In the genomic region with DNA sequence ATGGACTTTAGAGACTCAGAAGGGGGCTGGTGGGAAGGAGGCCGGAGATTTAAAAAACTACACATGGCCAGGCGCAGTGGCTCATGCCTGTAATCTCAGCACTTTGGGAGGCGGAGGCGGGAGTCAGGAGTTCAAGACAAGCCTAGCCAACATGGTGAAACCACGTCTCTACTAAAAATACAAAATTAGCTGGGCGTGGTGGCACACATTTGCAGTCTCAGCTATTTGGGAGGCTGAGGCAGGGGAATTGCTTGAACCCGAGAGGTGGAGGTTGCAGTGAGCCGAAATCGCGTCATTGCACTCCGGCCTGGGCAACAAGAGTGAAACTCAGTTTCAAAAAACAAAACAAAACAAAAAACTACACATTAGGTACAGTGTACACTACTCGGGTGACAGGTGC, we compare ENCODE assay signal across 8 cellular contexts.
DNase-seq lines count a peak whose midpoint lies in the region; ATAC-seq and TF ChIP-seq lines count a peak whose summit lies in the region.
"Not testable (repeated sequence)": the region's sequence is repeated elsewhere in the genome, so short reads cannot be mapped to it uniquely, and the experiment has no call there.

No MANE protein-coding gene starts in this region.

- not testable (repeated sequence) for H3K14ac ChIP-seq in trophoblast cell (ENCODE audit: low read length)

- not testable (repeated sequence) for H4K91ac ChIP-seq in trophoblast cell (ENCODE audit: low read depth, low read length)

- H3K4me3 ChIP-seq in DND-41 (ENCODE audit: low read depth in 1 of 2, low read length in 2 of 2) (peak overlapping the region in 1 of 2 experiments; percentile 89; a peak in 2 of 4 replicates), OCI-LY1 (ENCODE audit: low read depth, low read length, poor library complexity, severe bottlenecking) (peak overlapping the region; percentile 83), fibroblast of mammary gland (ENCODE audit: control insufficient read depth, low read depth, low read length) (peak overlapping the region; percentile 88), mucosa of rectum (ENCODE audit: low read length in 2 of 2) (peak overlapping the region; percentile 13 to 98)
- H3K4me3 ChIP-seq in trophoblast cell (ENCODE audit: low read depth, low read length) = not testable (repeated sequence)

- no CpG with 5 or more reads among the region's 12 CpGs for WGBS in trophoblast cell (ENCODE audit: extremely low coverage, insufficient coverage, insufficient read length)

- H4K8ac ChIP-seq in trophoblast cell (ENCODE audit: low read depth, low read length) = not testable (repeated sequence)

- not testable (repeated sequence) for ATAC-seq in DND-41 (ENCODE audit: insufficient read depth, low read depth)

- peaks cover 37% of the 10 kb centered on the region for H3K79me2 ChIP-seq in DND-41 (ENCODE audit: insufficient read depth, low read length)
- H3K79me2 ChIP-seq in OCI-LY1 (ENCODE audit: insufficient read depth, low read length); trophoblast cell (ENCODE audit: control insufficient read depth, insufficient read depth, low read length, poor library complexity): not testable (repeated sequence)

- H3K9me3 ChIP-seq in DND-41 (ENCODE audit: insufficient read depth, low read length, severe bottlenecking); OCI-LY1 (ENCODE audit: low read length); mucosa of rectum (ENCODE audit: control insufficient read depth in 2 of 2, low read length in 2 of 2); trophoblast cell (ENCODE audit: insufficient read depth, low read depth, low read length): not testable (repeated sequence)

- not testable (repeated sequence) for H2BK12ac ChIP-seq in trophoblast cell (ENCODE audit: low read length)

- not testable (repeated sequence) for H3K23ac ChIP-seq in trophoblast cell (ENCODE audit: low read length)

- peaks cover 35% of the 10 kb centered on the region for H3K4me1 Mint-ChIP-seq in activated CD4-positive, alpha-beta memory T cell treated with anti-CD3 and anti-CD28 coated beads, Interleukin-2, amount 10 ng/mL, durations not matched to agents 7 days and 5 days
- H3K4me1 Mint-ChIP-seq in brain (peaks cover 42% of the 10 kb centered on the region), type B pancreatic cell (ENCODE audit: unreplicated experiment) (peaks cover 19% of the 10 kb centered on the region)

- POLR2A ChIA-PET in activated CD4-positive, alpha-beta memory T cell treated with anti-CD3 and anti-CD28 coated beads, Interleukin-2, amount 10 ng/mL, durations not matched to agents 7 days and 5 days (lab: Charles Lee) = not testable (repeated sequence)

- not testable (repeated sequence) for TF ChIP-seq CTCF in DND-41 (IDR thresholded peaks at IDR 0.05; ENCODE audit: borderline replicate concordance, extremely low read depth, low read length, poor library complexity, severe bottlenecking); OCI-LY1 (IDR thresholded peaks at IDR 0.05; ENCODE audit: low read length); brain (conservative IDR thresholded peaks at IDR 0.05); fibroblast of mammary gland (conservative IDR thresholded peaks at IDR 0.05; ENCODE audit: control insufficient read depth, insufficient read depth, low read depth, low read length); type B pancreatic cell (conservative IDR thresholded peaks at IDR 0.05)

- H3K27ac Mint-ChIP-seq in activated CD4-positive, alpha-beta memory T cell treated with anti-CD3 and anti-CD28 coated beads, Interleukin-2, amount 10 ng/mL, durations not matched to agents 7 days and 5 days; type B pancreatic cell: not testable (repeated sequence)
- peak overlapping the region; percentile 90 to 95 (median 94) for H3K27ac Mint-ChIP-seq in brain

- peaks cover 30% of the 10 kb centered on the region for H3K36me3 Mint-ChIP-seq in activated CD4-positive, alpha-beta memory T cell treated with anti-CD3 and anti-CD28 coated beads, Interleukin-2, amount 10 ng/mL, durations not matched to agents 7 days and 5 days (ENCODE audit: low read depth)
- H3K36me3 Mint-ChIP-seq in brain (peaks cover 29% of the 10 kb centered on the region), type B pancreatic cell (peaks cover 19% of the 10 kb centered on the region)

- CTCF ChIA-PET in activated CD4-positive, alpha-beta memory T cell treated with anti-CD3 and anti-CD28 coated beads, Interleukin-2, amount 10 ng/mL, durations not matched to agents 7 days and 5 days (lab: Charles Lee) = not testable (repeated sequence)

- H4K20me1 ChIP-seq in DND-41 (ENCODE audit: insufficient read depth, low read length); OCI-LY1 (ENCODE audit: insufficient read depth, low read length): not testable (repeated sequence)

- H3K79me1 ChIP-seq in trophoblast cell (ENCODE audit: low read length) = not testable (repeated sequence)

- H3K18ac ChIP-seq in trophoblast cell (ENCODE audit: low read length) = not testable (repeated sequence)

- not testable (repeated sequence) for H3K9me3 Mint-ChIP-seq in activated CD4-positive, alpha-beta memory T cell treated with anti-CD3 and anti-CD28 coated beads, Interleukin-2, amount 10 ng/mL, durations not matched to agents 7 days and 5 days; type B pancreatic cell
- H3K9me3 Mint-ChIP-seq in brain = peaks cover 0 to 23% (median 11%) of the 10 kb centered on the region in 5 experiments

- not testable (repeated sequence) for H2BK5ac ChIP-seq in trophoblast cell (ENCODE audit: low read depth, low read length, poor library complexity)

- H3K4me2 ChIP-seq in DND-41 (ENCODE audit: insufficient read depth, low read length) = peak overlapping the region; percentile 74
- peak overlapping the region; percentile 89 for H3K4me2 ChIP-seq in OCI-LY1 (ENCODE audit: low read length)
- H3K4me2 ChIP-seq in trophoblast cell (ENCODE audit: low read length) = not testable (repeated sequence)

- H3F3A ChIP-seq in OCI-LY1 (ENCODE audit: insufficient read depth, low read length) = not testable (repeated sequence)

- H3K9ac ChIP-seq in DND-41 (ENCODE audit: low read depth, low read length); mucosa of rectum (ENCODE audit: low read depth in 1 of 2, low read length in 2 of 2); trophoblast cell (ENCODE audit: low read length): not testable (repeated sequence)
- H3K9ac ChIP-seq in OCI-LY1 (ENCODE audit: low read length) = peak overlapping the region; percentile 64; the same call in 1 of the 2 replicates

- H3K27me3 Mint-ChIP-seq in activated CD4-positive, alpha-beta memory T cell treated with anti-CD3 and anti-CD28 coated beads, Interleukin-2, amount 10 ng/mL, durations not matched to agents 7 days and 5 days; type B pancreatic cell: not testable (repeated sequence)
- peaks cover 16% of the 10 kb centered on the region for H3K27me3 Mint-ChIP-seq in brain

- H2AK5ac ChIP-seq in trophoblast cell (ENCODE audit: low read length) = not testable (repeated sequence)

- peaks cover 38% of the 10 kb centered on the region for H3K4me1 ChIP-seq in DND-41 (ENCODE audit: insufficient read depth, low read length)
- H3K4me1 ChIP-seq in OCI-LY1 (ENCODE audit: insufficient read depth, low read length, severe bottlenecking) = peaks cover 40% of the 10 kb centered on the region
- peaks cover 6 to 10% of the 10 kb centered on the region in 2 donors for H3K4me1 ChIP-seq in mucosa of rectum (ENCODE audit: control insufficient read depth in 2 of 2, insufficient read depth in 2 of 2, low read length in 2 of 2)
- not testable (repeated sequence) for H3K4me1 ChIP-seq in trophoblast cell (ENCODE audit: control insufficient read depth in 1 of 2, insufficient read depth in 2 of 2, low read length in 2 of 2)

- not testable (repeated sequence) for H3K9me2 ChIP-seq in OCI-LY1 (ENCODE audit: low read depth, low read length)

- not testable (repeated sequence) for H3K4ac ChIP-seq in trophoblast cell (ENCODE audit: low read depth, low read length)

- not testable (repeated sequence) for H2BK120ac ChIP-seq in trophoblast cell (ENCODE audit: insufficient read depth, low read length, poor library complexity)

- H3K4me3 Mint-ChIP-seq in activated CD4-positive, alpha-beta memory T cell treated with anti-CD3 and anti-CD28 coated beads, Interleukin-2, amount 10 ng/mL, durations not matched to agents 7 days and 5 days = peak overlapping the region; percentile 97
- H3K4me3 Mint-ChIP-seq in brain = peak overlapping the region; percentile 91 to 97 (median 96)
- H3K4me3 Mint-ChIP-seq in type B pancreatic cell = peak overlapping the region; percentile 99

- peaks cover 22% of the 10 kb centered on the region for H3K36me3 ChIP-seq in DND-41 (ENCODE audit: insufficient read depth, low read length)
- peaks cover 28% of the 10 kb centered on the region for H3K36me3 ChIP-seq in OCI-LY1 (ENCODE audit: insufficient read depth, low read length)
- not testable (repeated sequence) for H3K36me3 ChIP-seq in mucosa of rectum (ENCODE audit: control insufficient read depth in 2 of 2, insufficient read depth in 2 of 2, low read length in 2 of 2); trophoblast cell (ENCODE audit: control insufficient read depth in 1 of 2, insufficient read depth in 2 of 2, low read length in 2 of 2)

- not testable (repeated sequence) for H3K27me3 ChIP-seq in DND-41 (ENCODE audit: insufficient read depth, low read length, poor library complexity); OCI-LY1 (ENCODE audit: insufficient read depth, low read length); mucosa of rectum (ENCODE audit: control insufficient read depth in 2 of 2, insufficient read depth in 2 of 2, low read length in 2 of 2); trophoblast cell (ENCODE audit: insufficient read depth, low read length)

- H3K27ac ChIP-seq in DND-41 (ENCODE audit: low read length); OCI-LY1 (ENCODE audit: low read depth, low read length, poor library complexity, severe bottlenecking); mucosa of rectum (ENCODE audit: low read depth in 2 of 2, low read length in 2 of 2); trophoblast cell (ENCODE audit: low read depth, low read length): not testable (repeated sequence)

- not testable (repeated sequence) for DNase-seq in DND-41; activated CD4-positive, alpha-beta memory T cell treated with anti-CD3 and anti-CD28 coated beads, Interleukin-2, amount 10 ng/mL, durations not matched to agents 7 days and 5 days; fibroblast of mammary gland (ENCODE audit: low read depth); trophoblast cell; type B pancreatic cell (ENCODE audit: extremely low spot score, unreplicated experiment)

- H2AFZ ChIP-seq in DND-41 (ENCODE audit: low read depth, low read length) (peak overlapping the region; percentile 98), OCI-LY1 (ENCODE audit: low read length) (peak overlapping the region; percentile 84; the same call in 1 of the 2 replicates), trophoblast cell (ENCODE audit: insufficient read depth, low read length, poor library complexity) (peak overlapping the region; percentile 76)

- H4K12ac ChIP-seq in trophoblast cell (ENCODE audit: low read depth, low read length) = not testable (repeated sequence)
